In genomic region chr9:129109952-129110739, GRCh38 we compare ENCODE assay signal across 8 cellular contexts. TPM values are rescaled to one million over a fixed set of nuclear protein-coding genes. Genes with fewer than 3 reads are reported as not detected.
DNase-seq lines count a peak whose midpoint lies in the region; ATAC-seq and TF ChIP-seq lines count a peak whose summit lies in the region.

No MANE protein-coding gene starts in this region.

- H3K27me3 ChIP-seq in AG04450 (ENCODE audit: control insufficient read depth, insufficient read depth, low read length): no peaks in the 10 kb centered on the region
- H3K27me3 ChIP-seq in brain microvascular endothelial cell (replicated peaks): no peaks in the 10 kb centered on the region

- H3K9me3 Mint-ChIP-seq in stimulated activated naive B cell treated with anti-CD40 and anti-IgM and Interleukin-4, amounts not matched to agents 10 μg/mL and 1 μg/mL and 100 μg/mL, for 72 hours: no peaks in the 10 kb centered on the region

- H3K4me3 ChIP-seq in AG04450 (ENCODE audit: low read depth, low read length) (peak overlapping the region; percentile 68), brain microvascular endothelial cell (ENCODE audit: low read depth, low read length) (peak overlapping the region; percentile 68)
- H3K4me3 ChIP-seq in Jurkat, Clone E6-1 (ENCODE audit: low read length): peak overlapping the region; percentile 46

- H3K27ac Mint-ChIP-seq in stimulated activated naive B cell treated with anti-CD40 and anti-IgM and Interleukin-4, amounts not matched to agents 10 μg/mL and 1 μg/mL and 100 μg/mL, for 72 hours: no peak overlapping the region

- no peak for TF ChIP-seq CTCF in AG04450 (IDR thresholded peaks at IDR 0.05; ENCODE audit: low read depth, low read length)
- no peak for TF ChIP-seq CTCF in brain microvascular endothelial cell (IDR thresholded peaks at IDR 0.05; ENCODE audit: low read depth, low read length, missing control alignments)

- peak; percentile 15 for ATAC-seq in GM19043 (IDR thresholded peaks at IDR 0.05; ENCODE audit: low read depth, unreplicated experiment)
- ATAC-seq in stimulated activated naive B cell treated with anti-CD40 and anti-IgM and Interleukin-4, amounts not matched to agents 10 μg/mL and 1 μg/mL and 100 μg/mL, for 72 hours (replicated peaks): no peak
- no peak for ATAC-seq in GM18870 (IDR thresholded peaks at IDR 0.05; ENCODE audit: unreplicated experiment)

- peaks cover 3 to 4% of the 10 kb centered on the region in 2 donors for H3K36me3 Mint-ChIP-seq in stimulated activated naive B cell treated with anti-CD40 and anti-IgM and Interleukin-4, amounts not matched to agents 10 μg/mL and 1 μg/mL and 100 μg/mL, for 72 hours

- no peak for DNase-seq in AG04450 (ENCODE audit: low read depth, low spot score)
- DNase-seq in Jurkat, Clone E6-1 (ENCODE audit: low read depth, low spot score): no peak
- DNase-seq in brain microvascular endothelial cell: no peak
- peak; percentile 16 for DNase-seq in iris pigment epithelial cell (ENCODE audit: low read depth)
- DNase-seq in stimulated activated naive B cell treated with anti-CD40 and anti-IgM and Interleukin-4, amounts not matched to agents 10 μg/mL and 1 μg/mL and 100 μg/mL, for 72 hours: no peak
- no peak for DNase-seq in NCI-H1092 (lab: John Stamatoyannopoulos, UW)

- POLR2A ChIA-PET in AG04450 (lab: Yijun Ruan, JAX): no interaction called here

- CTCF ChIA-PET in AG04450 (lab: Charles Lee): interaction anchor here (0.8 kb wide), 1 partner anchor 22 kb away, joined by 4 read pairs; no protein-coding TSS in a partner anchor

- no peaks in the 10 kb centered on the region for H3K36me3 ChIP-seq in brain microvascular endothelial cell (replicated peaks)

- H3K9me3 ChIP-seq in AG04450 (ENCODE audit: control insufficient read depth, insufficient read depth, low read length): no peaks in the 10 kb centered on the region

- peaks cover 25 to 51% of the 10 kb centered on the region in 2 donors for H3K4me1 Mint-ChIP-seq in stimulated activated naive B cell treated with anti-CD40 and anti-IgM and Interleukin-4, amounts not matched to agents 10 μg/mL and 1 μg/mL and 100 μg/mL, for 72 hours

- peak overlapping the region; percentile 94 to 96 for H3K4me3 Mint-ChIP-seq in stimulated activated naive B cell treated with anti-CD40 and anti-IgM and Interleukin-4, amounts not matched to agents 10 μg/mL and 1 μg/mL and 100 μg/mL, for 72 hours

- in situ Hi-C loops in brain microvascular endothelial cell (cut with HindIII; ENCODE audit: low pct_ligation_motif_present, low sequenced_read_pairs): no loop called here

- no peaks in the 10 kb centered on the region for H3K27me3 Mint-ChIP-seq in stimulated activated naive B cell treated with anti-CD40 and anti-IgM and Interleukin-4, amounts not matched to agents 10 μg/mL and 1 μg/mL and 100 μg/mL, for 72 hours

- H3K27ac ChIP-seq in AG04450 (ENCODE audit: low read depth, low read length) (peak overlapping the region; percentile 21), brain microvascular endothelial cell (peak overlapping the region; percentile 13)

RNA-seq across cellular contexts. Expression of gene CRAT, which starts 0.4 kb away (rescaled TPM):
- 24.3 and 29.3 TPM in 2 replicates for polyA plus RNA-seq in AG04450 (2011; rRNA removed)
- 24.9 and 35.0 TPM in 2 replicates for polyA minus RNA-seq in AG04450 (2011; rRNA and poly(A)+ RNA removed)
- 17.7 TPM for polyA plus RNA-seq in Jurkat, Clone E6-1 (2012; ENCODE audit: insufficient read depth, insufficient read length)

RNA-seq across cellular contexts. Expression of gene PTPA, which starts 1.1 kb away (rescaled TPM):
- polyA plus RNA-seq in AG04450 (2011; rRNA removed): 140 and 159 TPM in 2 replicates
- polyA minus RNA-seq in AG04450 (2011; rRNA and poly(A)+ RNA removed): 141 and 154 TPM in 2 replicates
- 144 TPM for polyA plus RNA-seq in Jurkat, Clone E6-1 (2012; ENCODE audit: insufficient read depth, insufficient read length)

RNA-seq across cellular contexts. Expression of gene DOLPP1, which starts 29.2 kb away (rescaled TPM):
- polyA plus RNA-seq in AG04450 (2011; rRNA removed): 11.9 and 13.2 TPM in 2 replicates
- polyA minus RNA-seq in AG04450 (2011; rRNA and poly(A)+ RNA removed): 10.4 and 13.0 TPM in 2 replicates
- 21.1 TPM for polyA plus RNA-seq in Jurkat, Clone E6-1 (2012; ENCODE audit: insufficient read depth, insufficient read length)
